In the genomic region with DNA sequence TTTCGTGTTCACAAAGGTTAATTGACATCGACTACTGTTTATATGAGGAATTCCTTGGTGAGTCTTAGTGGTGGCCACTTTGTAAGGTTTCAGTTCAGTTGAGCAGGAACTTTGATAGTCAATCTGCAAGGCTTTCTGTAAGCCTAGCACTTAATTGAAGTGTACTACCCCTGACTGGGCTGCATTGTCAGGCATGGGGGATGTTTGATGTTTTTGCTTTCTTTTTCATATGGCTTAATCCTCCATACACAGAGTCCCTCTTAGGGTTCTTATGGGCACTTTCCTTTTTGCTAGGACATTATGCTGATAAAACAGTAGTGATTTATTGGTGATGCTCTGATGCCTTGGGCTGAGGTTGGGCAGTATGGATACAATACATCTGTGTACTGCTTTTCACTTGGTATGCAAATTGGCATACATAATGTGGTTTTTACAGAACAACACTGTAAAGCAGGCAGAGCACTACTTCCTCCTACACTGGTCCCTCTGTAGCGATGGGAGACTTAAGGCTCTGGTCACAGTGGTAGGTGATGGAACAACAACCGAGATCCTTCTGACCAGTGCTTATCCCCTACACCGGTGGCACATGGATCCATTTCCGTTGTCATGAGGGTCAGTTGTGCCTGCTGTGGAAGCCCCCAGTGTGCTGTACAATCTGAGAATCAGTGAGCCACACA, we compare ENCODE assay signal across 20 cellular contexts. TPM values are rescaled to one million over a fixed set of nuclear protein-coding genes. Genes with fewer than 3 reads are reported as not detected.
DNase-seq lines count a peak whose midpoint lies in the region; ATAC-seq and TF ChIP-seq lines count a peak whose summit lies in the region.
"Had no signal": no experiment of that assay in that cellular context is flagged by ENCODE, and none has a peak within 500 bp of the region (broad histone marks: within the 10 kb centered on the region; RNA-seq: fewer than 3 reads in every experiment).

No MANE protein-coding gene starts in this region.

- H3K27ac ChIP-seq in suprapubic skin (no peak overlapping the region), upper lobe of left lung (no peak overlapping the region)
- H3K27ac ChIP-seq: 22Rv1 had no signal

- TF ChIP-seq CTCF in GM12865 (IDR thresholded peaks at IDR 0.05; ENCODE audit: insufficient read depth, low read depth, low read length, missing control alignments) (no peak), suprapubic skin (IDR thresholded peaks at IDR 0.05) (no peak), upper lobe of left lung (IDR thresholded peaks at IDR 0.05) (no peak)

- ATAC-seq in GM21367 (IDR thresholded peaks at IDR 0.05; ENCODE audit: unreplicated experiment) (peak; percentile 44), HG02885 (IDR thresholded peaks at IDR 0.05; ENCODE audit: poor library complexity, unreplicated experiment) (peak; percentile 55), GM18505 (IDR thresholded peaks at IDR 0.05; ENCODE audit: unreplicated experiment) (no peak), upper lobe of left lung (ENCODE audit: low FRiP score in 2 of 2) (no peak)
- ATAC-seq: HepG2, SK-N-SH treated with all-trans-retinoic acid at 6 μM for 48 hours had no signal

- H3K9me3 ChIP-seq in suprapubic skin (no peaks in the 10 kb centered on the region), upper lobe of left lung (no peaks in the 10 kb centered on the region)

- no peaks in the 10 kb centered on the region for H3K27me3 ChIP-seq in suprapubic skin
- no peaks in the 10 kb centered on the region for H3K27me3 ChIP-seq in upper lobe of left lung

- H3K4me1 ChIP-seq in suprapubic skin (no peaks in the 10 kb centered on the region), upper lobe of left lung (no peaks in the 10 kb centered on the region)

- H3K36me3 ChIP-seq in suprapubic skin (no peaks in the 10 kb centered on the region), upper lobe of left lung (no peaks in the 10 kb centered on the region)

- H3K4me3 ChIP-seq in GM12865 (ENCODE audit: low read depth, low read length) = no peak overlapping the region
- H3K4me3 ChIP-seq in suprapubic skin = no peak overlapping the region
- no peak overlapping the region for H3K4me3 ChIP-seq in upper lobe of left lung

- WGBS in suprapubic skin = 83% methylated on average over 5 of the region's 6 CpGs
- WGBS in upper lobe of left lung, 2 donors = 81 to 90% methylated on average over 6 of the region's 6 CpGs

- no peak for TF ChIP-seq EP300 in suprapubic skin (IDR thresholded peaks at IDR 0.05)
- no peak for TF ChIP-seq EP300 in upper lobe of left lung (IDR thresholded peaks at IDR 0.05)

- TF ChIP-seq POLR2A in suprapubic skin (IDR thresholded peaks at IDR 0.05) (no peak), GM18505 (IDR thresholded peaks at IDR 0.05; ENCODE audit: borderline replicate concordance, extremely low read depth, insufficient read depth, insufficient read length) (no peak), upper lobe of left lung (IDR thresholded peaks at IDR 0.05) (no peak)

- DNase-seq in GM12865 (ENCODE audit: low read depth) (peak; percentile 17), NCI-H526 treated with DMSO at 0.1 percent for 48 hours (lab: John Stamatoyannopoulos, UW) (peak; percentile 7), suprapubic skin (ENCODE audit: low spot score in 2 of 2) (no peak), hypothalamus (lab: John Stamatoyannopoulos, UW) (no peak), upper lobe of left lung (no peak)
- DNase-seq: CD4-positive, alpha-beta memory T cell; DMS79 treated with DMSO at 0.1 percent for 48 hours; KG1; NCI-H1092; SHP77 treated with DMSO at 0.1 percent for 48 hours; T-helper 1 cell; T1000 had no signal

RNA-seq across cellular contexts. Expression of a gene that starts 6.2 kb away (rescaled TPM):
- not detected for total RNA-seq in suprapubic skin
- total RNA-seq in upper lobe of left lung = not detected
- total RNA-seq: CD4-positive, alpha-beta memory T cell; G401; HepG2; OCI-LY7 had no signal

Comparison
In these comparisons a context has a peak if more than half of its experiments do, and no peak if none do; other contexts are left out.
1. DNase-seq: peak in GM12865 (single experiment) and NCI-H526 treated with DMSO at 0.1 percent for 48 hours (single experiment); none in suprapubic skin (0 of 2), hypothalamus (0 of 51) and upper lobe of left lung (0 of 2).
2. ATAC-seq: peak in GM21367 (single experiment) and HG02885 (single experiment); none in GM18505 (single experiment) and upper lobe of left lung (0 of 2).